1 cellular context compared by ENCODE assay signal in the genomic region with DNA sequence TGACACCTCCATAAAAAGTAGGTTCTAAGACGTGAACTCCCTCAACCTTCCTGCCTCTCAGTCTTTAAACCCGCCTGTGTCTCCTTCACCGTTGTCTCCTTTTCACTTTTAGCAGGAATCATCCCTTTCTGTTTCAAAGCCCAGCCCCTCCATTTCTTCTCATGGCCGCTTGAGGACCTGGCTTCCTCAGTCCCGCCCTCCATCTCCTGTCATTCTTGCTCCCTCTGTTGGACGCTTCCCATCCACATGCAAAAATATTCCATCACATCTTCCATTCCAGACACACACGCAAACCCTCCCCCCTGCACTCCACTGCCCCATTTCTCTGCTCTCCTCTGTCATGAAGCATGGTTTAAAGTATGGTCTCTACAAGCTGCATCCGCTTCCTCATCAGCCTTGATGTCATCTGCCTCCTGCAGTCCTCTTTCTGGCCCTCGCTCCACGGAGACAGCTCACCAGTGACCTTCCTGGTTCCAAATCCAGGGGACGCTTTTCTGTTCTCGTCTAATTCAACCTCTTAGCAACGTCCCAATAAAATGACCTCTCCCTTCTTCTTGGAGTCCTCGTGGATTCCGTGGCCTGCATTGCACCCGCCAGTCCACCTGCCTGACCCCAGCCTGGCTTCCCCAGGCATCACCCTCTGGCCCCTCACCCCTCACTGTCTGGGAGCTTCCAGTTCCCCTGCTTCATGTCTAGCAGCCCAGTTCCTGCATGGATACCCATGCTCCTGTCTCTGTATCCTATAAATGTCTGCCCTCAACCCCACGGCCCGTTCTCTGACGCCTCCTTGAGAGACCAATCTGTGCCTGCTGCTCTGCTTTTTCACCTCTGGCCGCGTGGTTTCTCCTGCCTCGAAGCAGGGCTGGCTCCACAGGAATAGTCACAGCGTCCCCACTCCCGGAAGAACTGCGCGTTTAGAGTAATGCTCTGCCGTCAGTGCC.
TF ChIP-seq lines count a peak whose summit lies in the region.

No MANE protein-coding gene starts in this region.

TF ChIP-seq in IMR-90, 13 proteins besides CTCF, POLR2A, EP300 and RAD21 (continued from another document):
- TF ChIP-seq, protein P1, sequence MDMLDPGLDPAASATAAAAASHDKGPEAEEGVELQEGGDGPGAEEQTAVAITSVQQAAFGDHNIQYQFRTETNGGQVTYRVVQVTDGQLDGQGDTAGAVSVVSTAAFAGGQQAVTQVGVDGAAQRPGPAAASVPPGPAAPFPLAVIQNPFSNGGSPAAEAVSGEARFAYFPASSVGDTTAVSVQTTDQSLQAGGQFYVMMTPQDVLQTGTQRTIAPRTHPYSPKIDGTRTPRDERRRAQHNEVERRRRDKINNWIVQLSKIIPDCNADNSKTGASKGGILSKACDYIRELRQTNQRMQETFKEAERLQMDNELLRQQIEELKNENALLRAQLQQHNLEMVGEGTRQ (IDR thresholded peaks at IDR 0.05; ENCODE audit: low read depth, low read length) = no peak
- TF ChIP-seq MAZ (IDR thresholded peaks at IDR 0.05; ENCODE audit: borderline replicate concordance, low read depth, low read length) (peak; percentile 73; the same call in 1 of the 2 replicates), SMC3 (IDR thresholded peaks at IDR 0.05; ENCODE audit: low read depth, low read length) (peak; percentile 95), RFX5 (IDR thresholded peaks at IDR 0.05; ENCODE audit: low read depth, low read length) (no peak), FOS (IDR thresholded peaks at IDR 0.05; ENCODE audit: low read depth, low read length) (no peak)
